Comparison of ENCODE assay signal across 16 cellular contexts in the genomic region with DNA sequence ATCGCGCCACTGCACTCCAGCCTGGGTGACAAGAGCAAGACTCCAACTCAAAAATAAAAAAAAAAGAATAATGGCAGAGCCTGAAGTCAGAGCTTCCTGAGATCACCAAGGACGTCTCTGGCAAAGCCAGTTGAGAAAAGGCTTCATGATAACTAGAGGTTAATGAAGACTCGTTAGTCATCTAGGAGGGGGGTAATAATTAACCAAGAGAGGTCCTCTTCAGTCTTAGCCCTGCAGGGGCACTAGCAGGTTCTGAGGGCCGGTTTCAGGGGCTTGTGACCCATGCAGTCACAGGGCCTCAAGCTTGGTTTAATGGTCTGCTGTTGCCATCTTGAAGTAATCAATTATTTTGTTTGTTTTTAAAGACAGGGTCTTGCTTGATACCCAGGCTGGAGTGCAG. TPM values are rescaled to one million over a fixed set of nuclear protein-coding genes. Genes with fewer than 3 reads are reported as not detected.
A peak's percentile ranks its signal among the peaks of the same experiment; 100 is the strongest.
DNase-seq lines count a peak whose midpoint lies in the region; ATAC-seq, FAIRE-seq and TF ChIP-seq lines count a peak whose summit lies in the region.
"Had no signal": no experiment of that assay in that cellular context is flagged by ENCODE, and none has a peak within 500 bp of the region (broad histone marks: within the 10 kb centered on the region; RNA-seq: fewer than 3 reads in every experiment).

No MANE protein-coding gene starts in this region.

- peak overlapping the region; percentile 80 to 86 for H3K27ac ChIP-seq in A549
- H3K27ac ChIP-seq in epithelial cell of prostate = peak overlapping the region; percentile 64
- H3K27ac ChIP-seq in liver (ENCODE audit: low read depth in 1 of 2, low read length in 2 of 2) = no peak overlapping the region
- H3K27ac ChIP-seq: C4-2B, GM23248 had no signal

- no peaks in the 10 kb centered on the region for H3K27me3 ChIP-seq in liver (ENCODE audit: control insufficient read depth in 4 of 4, insufficient read depth in 4 of 4, low read length in 3 of 4)

- no peak for FAIRE-seq in A549 (lab: Jason Lieb, UNC)
- FAIRE-seq: GM12891 had no signal

- CTCF ChIA-PET in A549 (lab: Yijun Ruan, JAX) = interaction anchor here (0.7 to 9.1 kb wide), 12 partner anchors 9 to 192 kb away, joined by 3 to 79 read pairs (median 4); a partner anchor contains a TSS

- TF ChIP-seq POLR2A in A549 (IDR thresholded peaks at IDR 0.05; ENCODE audit: low read length) = no peak

- TF ChIP-seq EP300 in A549 (IDR thresholded peaks at IDR 0.05) = no peak

- TF ChIP-seq CTCF in A549 (IDR thresholded peaks at IDR 0.05) = no peak; the same call in 2 of the 3 replicates
- TF ChIP-seq CTCF in liver (IDR thresholded peaks at IDR 0.05; ENCODE audit: low read depth, low read length, missing input control) = no peak

- H3K4me2 ChIP-seq in A549 = peak overlapping the region; percentile 64

- H3K4me1 ChIP-seq in A549 (peaks cover 30% of the 10 kb centered on the region), liver (ENCODE audit: control insufficient read depth in 4 of 4, insufficient read depth in 4 of 4, low read length in 3 of 4) (peaks cover 3 to 11% (median 8%) of the 10 kb centered on the region in 4 donors)

- H3K4me3 ChIP-seq in A549 (no peak overlapping the region), liver (ENCODE audit: low read depth in 1 of 3, low read length in 3 of 3) (no peak overlapping the region)
- H3K4me3 ChIP-seq: GM23248 had no signal

- H3K9me3 ChIP-seq in A549 (no peaks in the 10 kb centered on the region), liver (ENCODE audit: control insufficient read depth in 4 of 4, low read length in 3 of 4) (no peaks in the 10 kb centered on the region)

- H3K9ac ChIP-seq in liver (ENCODE audit: low read depth in 1 of 2, low read length in 2 of 2) = no peak overlapping the region
- H3K9ac ChIP-seq: GM23248 had no signal

- H3K36me3 ChIP-seq in liver (ENCODE audit: control insufficient read depth in 4 of 4, insufficient read depth in 3 of 4, low read depth in 1 of 4, low read length in 3 of 4) = no peaks in the 10 kb centered on the region

- POLR2A ChIA-PET in A549 (lab: Yijun Ruan, JAX) = interaction anchor here (0.5 to 1.4 kb wide), 3 partner anchors 24 to 186 kb away, joined by 3 to 7 read pairs (median 3); no protein-coding TSS in a partner anchor

- TF ChIP-seq RAD21 in A549 (conservative IDR thresholded peaks at IDR 0.05 in 1 of 2, IDR thresholded peaks at IDR 0.05 in 1 of 2) (no peak), liver (IDR thresholded peaks at IDR 0.05) (no peak)

- 37% methylated on average over 5 of the region's 5 CpGs for whole genome bisulfite sequencing in A549 (ENCODE audit: missing lambda C conversion rate)
- 85% methylated on average over 5 of the region's 5 CpGs for WGBS in liver

- ATAC-seq in A549 = peak; percentile 41 to 48; a peak in 4 of 6 replicates
- no peak for ATAC-seq in HG03521 (IDR thresholded peaks at IDR 0.05; ENCODE audit: unreplicated experiment)
- ATAC-seq in GM18519 (IDR thresholded peaks at IDR 0.05; ENCODE audit: low FRiP score, unreplicated experiment) = no peak

- DNase-seq in A549 (ENCODE audit: low read depth in 1 of 2, low spot score in 1 of 2) = peak; percentile 51 to 68
- peak; percentile 59 for DNase-seq in HuH-7.5 (ENCODE audit: low spot score)
- DNase-seq in epithelial cell of prostate (ENCODE audit: low read depth, low spot score) = no peak
- no peak for DNase-seq in NCI-H128 (lab: John Stamatoyannopoulos, UW; ENCODE audit: unreplicated experiment)
- DNase-seq in DMS79 (lab: John Stamatoyannopoulos, UW) = no peak
- DNase-seq: MM.1S, NCI-H1105 treated with DMSO at 0.1 percent for 48 hours, NCI-H1930, NCI-H2171, NCI-H774 had no signal

TF ChIP-seq in A549, 52 proteins besides CTCF, POLR2A, EP300 and RAD21:
- TF ChIP-seq MAFK (IDR thresholded peaks at IDR 0.05; ENCODE audit: partially characterized antibody) = no peak
- TF ChIP-seq HEYL (CRISPR knock-in tag; IDR thresholded peaks at IDR 0.05) = 0 out of 2 replicates have a peak, but pooled peaks have one; percentile 4
- no peak for TF ChIP-seq CHD2 (IDR thresholded peaks at IDR 0.05; ENCODE audit: low read length, partially characterized antibody)

TF ChIP-seq in liver, 16 proteins besides CTCF, POLR2A, EP300 and RAD21:
- no peak for TF ChIP-seq FOXA1 (IDR thresholded peaks at IDR 0.05)
- TF ChIP-seq NR2F2 (IDR thresholded peaks at IDR 0.05) = peak; percentile 2

RNA-seq across cellular contexts. Expression of a gene that starts 28.6 kb away (rescaled TPM):
- 8.9 and 10.1 TPM in 2 replicates for polyA plus RNA-seq in A549 (2011; rRNA removed)
- polyA plus RNA-seq in A549 (2012; cell fraction: cytosol; rRNA removed) = 13.2 and 17.1 TPM in 2 replicates
- polyA plus RNA-seq in A549 (2012; cell fraction: nucleus; rRNA removed) = 23.0 and 32.5 TPM in 2 replicates
- polyA plus RNA-seq in A549 (2017; fragmentation: RNase III; extraction: RNeasy Plus Mini Kit Qiagen cat#74134 plus additional on column Dnase treatment) = 14.2 to 15.2 TPM (median 14.4 TPM) in 3 replicates
- polyA minus RNA-seq in A549 (2011; rRNA and poly(A)+ RNA removed) = 5.3 and 11.5 TPM in 2 replicates
- 10 to 100 TPM in 1 of 2 donors, 1 to 10 TPM in 1; 6.5 to 10.9 TPM for total RNA-seq in liver
- 10 to 100 TPM in 1 of 2 donors, 1 to 10 TPM in 1; 9.0 to 24.9 TPM for polyA plus RNA-seq in liver

RNA-seq across cellular contexts. Expression of a gene that starts 52.4 kb away (rescaled TPM):
- polyA plus RNA-seq in A549 (2011; rRNA removed) = 6.0 and 7.9 TPM in 2 replicates
- 11.1 and 17.9 TPM in 2 replicates for polyA plus RNA-seq in A549 (2012; cell fraction: cytosol; rRNA removed)
- polyA plus RNA-seq in A549 (2012; cell fraction: nucleus; rRNA removed) = 11.7 and 13.2 TPM in 2 replicates
- polyA plus RNA-seq in A549 (2017; fragmentation: RNase III; extraction: RNeasy Plus Mini Kit Qiagen cat#74134 plus additional on column Dnase treatment) = 6.1 to 6.9 TPM (median 6.3 TPM) in 3 replicates
- 6.9 and 9.6 TPM in 2 replicates for polyA minus RNA-seq in A549 (2011; rRNA and poly(A)+ RNA removed)
- 10 to 100 TPM in 1 of 2 donors, 1 to 10 TPM in 1; 6.1 to 98.3 TPM for total RNA-seq in liver
- 100 to 1,000 TPM in 1 of 2 donors, 10 to 100 TPM in 1; 96.3 to 144 TPM for polyA plus RNA-seq in liver

Comparison
In these comparisons a context has a peak if more than half of its experiments do, and no peak if none do; other contexts are left out.
1. ATAC-seq: peak in A549 (2 of 2); none in HG03521 (single experiment) and GM18519 (single experiment).
2. DNase-seq: peak in A549 (2 of 2) and HuH-7.5 (single experiment); none in epithelial cell of prostate (single experiment), NCI-H128 (single experiment) and DMS79 (single experiment).
3. H3K27ac ChIP-seq: peak in A549 (2 of 2) and epithelial cell of prostate (single experiment); none in liver (0 of 2).
4. RNA of a gene that starts 52.4 kb away (polyA plus RNA-seq): 96.3 to 144 TPM in liver; 6.0 to 17.9 TPM in A549; every median in the first group is over 4 times any median in the second.